20 cellular contexts compared by ENCODE assay signal in the genomic region with DNA sequence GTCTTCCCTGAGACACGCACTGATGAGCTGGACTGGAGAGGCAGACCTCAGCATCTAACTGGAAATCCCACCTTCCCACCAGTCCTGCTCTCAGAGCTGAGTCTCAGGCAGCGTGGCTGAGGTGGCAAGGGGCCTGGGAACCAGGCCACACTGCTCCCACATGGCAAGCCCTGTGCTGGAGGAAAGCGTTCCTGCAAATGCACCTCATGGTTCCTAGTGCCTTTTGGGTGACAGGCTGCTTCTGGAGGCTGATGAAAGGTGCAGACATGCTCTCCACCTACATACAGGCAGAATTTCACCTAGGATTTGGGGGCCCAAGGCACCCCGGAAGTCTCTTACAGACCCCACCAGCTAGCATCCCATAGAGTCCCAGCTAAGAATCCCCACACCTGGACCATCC.
"Had no signal": no experiment of that assay in that cellular context is flagged by ENCODE, and none has a peak within 500 bp of the region (broad histone marks: within the 10 kb centered on the region; RNA-seq: fewer than 3 reads in every experiment).

No MANE protein-coding gene starts in this region.

- DNase-seq: IMR-90, Kasumi-1, KG1, MM.1S, NCI-H1092 treated with DMSO at 0.1 percent for 48 hours, NCI-H1436, NCI-H187, NCI-H2029, NCI-H2081 treated with DMSO at 0.1 percent for 48 hours, NCI-H2171, NCI-H226, NCI-H446, NCI-H510A, NCI-H524 treated with DMSO at 0.1 percent for 48 hours, NCI-H69, NCI-H774, RPMI8226, SHP77, SK-N-SH had no signal

- H3K9me2 ChIP-seq: SK-N-SH had no signal

- ATAC-seq: HepG2 had no signal

- H3K4me2 ChIP-seq: SK-N-SH had no signal

- H3K9ac ChIP-seq: SK-N-SH had no signal
